ENCODE assay signal across 20 cellular contexts in genomic region chr7:18153183-18153748, GRCh38.
DNase-seq lines count a peak whose midpoint lies in the region; ATAC-seq, FAIRE-seq and TF ChIP-seq lines count a peak whose summit lies in the region.
"Had no signal": no experiment of that assay in that cellular context is flagged by ENCODE, and none has a peak within 500 bp of the region (broad histone marks: within the 10 kb centered on the region; RNA-seq: fewer than 3 reads in every experiment).

No MANE protein-coding gene starts in this region.

- no peak for TF ChIP-seq RAD21 in GM12878 (IDR thresholded peaks at IDR 0.05; ENCODE audit: insufficient read depth, low read depth, low read length)

- TF ChIP-seq EP300 in GM12878 (IDR thresholded peaks at IDR 0.05; ENCODE audit: borderline replicate concordance in 1 of 2, control insufficient read depth in 1 of 2, low read depth in 2 of 2, low read length in 2 of 2) = no peak
- TF ChIP-seq EP300 in suprapubic skin (IDR thresholded peaks at IDR 0.05) = no peak

- H3K9me3 ChIP-seq in GM12878 (replicated peaks; ENCODE audit: control insufficient read depth, insufficient read depth, low read length) (no peaks in the 10 kb centered on the region), suprapubic skin (no peaks in the 10 kb centered on the region)
- H3K9me3 ChIP-seq: BLaER1, HAP-1 had no signal

- WGBS in GM12878 (ENCODE audit: insufficient coverage, insufficient replicate concordance, low lambda C conversion rate, missing lambda C conversion rate) = 31% methylated on average over 6 of the region's 6 CpGs
- 93% methylated on average over 6 of the region's 6 CpGs for WGBS in suprapubic skin

- RAD21 ChIA-PET in GM12878 (lab: Charles Lee; ENCODE audit: unreplicated experiment) = no interaction called here

- CTCF ChIA-PET in GM12878 (lab: Yijun Ruan, JAX) = no interaction called here

- TF ChIP-seq POLR2A in GM12878 (IDR thresholded peaks at IDR 0.05; ENCODE audit: low read depth, low read length) = no peak
- no peak for TF ChIP-seq POLR2A in suprapubic skin (IDR thresholded peaks at IDR 0.05)

- BruUV-seq in GM12878 (replicated peaks; lab: Mats Ljungman, UMichigan) = no TSS peak

- no peaks in the 10 kb centered on the region for H4K20me1 ChIP-seq in GM12878 (ENCODE audit: control insufficient read depth, insufficient read depth)
- H4K20me1 ChIP-seq: BLaER1 had no signal

- H3K9ac ChIP-seq in GM12878 (ENCODE audit: control insufficient read depth, insufficient read depth, low read length) = no peak overlapping the region
- H3K9ac ChIP-seq: BLaER1 had no signal

- DNase-seq in NOMO-1 treated with DMSO at 0.1 percent for 48 hours (lab: John Stamatoyannopoulos, UW; ENCODE audit: unreplicated experiment) = peak; percentile 14
- DNase-seq in NOMO-1 treated with dmso at 0.1 percent for 144 hours (lab: John Stamatoyannopoulos, UW; ENCODE audit: unreplicated experiment) = no peak
- DNase-seq in OCI-M1 (lab: John Stamatoyannopoulos, UW) = peak; percentile 36
- DNase-seq in GM12878 (ENCODE audit: low read depth, low spot score) = no peak
- no peak for DNase-seq in suprapubic skin (ENCODE audit: low spot score in 2 of 2)
- no peak for DNase-seq in NCI-H1105 treated with DMSO at 0.1 percent for 48 hours (lab: John Stamatoyannopoulos, UW)
- DNase-seq in NCI-H446 treated with DMSO at 0.1 percent for 48 hours (lab: John Stamatoyannopoulos, UW) = no peak
- no peak for DNase-seq in DMS114 treated with DMSO at 0.1 percent for 48 hours (lab: John Stamatoyannopoulos, UW; ENCODE audit: unreplicated experiment)
- DNase-seq: CD8-positive, alpha-beta memory T cell; DND-41; NCI-H1048; NCI-H524; SW 1271 had no signal

- no peak overlapping the region for H3K4me2 ChIP-seq in GM12878 (ENCODE audit: control insufficient read depth, insufficient read depth)
- H3K4me2 ChIP-seq: BLaER1 had no signal

- H3K36me3 ChIP-seq in GM12878 (ENCODE audit: control insufficient read depth in 2 of 2, insufficient read depth in 2 of 2, low read length in 1 of 2) = no peaks in the 10 kb centered on the region
- no peaks in the 10 kb centered on the region for H3K36me3 ChIP-seq in suprapubic skin
- H3K36me3 ChIP-seq: BLaER1, HAP-1 had no signal

- H3K27me3 ChIP-seq in GM12878 (replicated peaks in 1 of 2; ENCODE audit: control insufficient read depth in 2 of 2, insufficient read depth in 2 of 2, low read length in 1 of 2) (no peaks in the 10 kb centered on the region), suprapubic skin (no peaks in the 10 kb centered on the region)
- H3K27me3 ChIP-seq: BLaER1 had no signal

- H3K4me1 ChIP-seq in GM12878 (ENCODE audit: control insufficient read depth, insufficient read depth, low read length) = no peaks in the 10 kb centered on the region
- no peaks in the 10 kb centered on the region for H3K4me1 ChIP-seq in suprapubic skin
- H3K4me1 ChIP-seq: BLaER1 had no signal

- H3K79me2 ChIP-seq in GM12878 (ENCODE audit: control insufficient read depth, insufficient read depth, low read length) = no peaks in the 10 kb centered on the region

- intact Hi-C loops in GM12878 (cut with micrococcal nuclease; ENCODE audit: unreplicated experiment) = no loop called here

- H3K4me3 ChIP-seq in GM12878 (no peak overlapping the region), suprapubic skin (no peak overlapping the region)
- H3K4me3 ChIP-seq: BLaER1, HAP-1 had no signal

- no peak for FAIRE-seq in GM12878 (lab: Jason Lieb, UNC)
- FAIRE-seq: GM19239, HTR-8/SVneo had no signal

- TF ChIP-seq CTCF in GM12878 (IDR thresholded peaks at IDR 0.05 in 2 of 3, conservative IDR thresholded peaks at IDR 0.05 in 1 of 3; ENCODE audit: control insufficient read depth in 2 of 3, extremely low read depth in 1 of 3, insufficient read depth in 1 of 3, low read depth in 3 of 3, low read length in 3 of 3) (no peak), suprapubic skin (IDR thresholded peaks at IDR 0.05) (no peak)

- no peak overlapping the region for H3K27ac ChIP-seq in GM12878 (ENCODE audit: control insufficient read depth, insufficient read depth)
- no peak overlapping the region for H3K27ac ChIP-seq in suprapubic skin
- H3K27ac ChIP-seq: 22Rv1, BLaER1, HL-60, RWPE1 had no signal

- no peak overlapping the region for H2AFZ ChIP-seq in GM12878 (ENCODE audit: control insufficient read depth, low read depth, low read length)

- in situ Hi-C loops in GM12878 (cut with MboI) = no loop called here

- SMC1A ChIA-PET in GM12878 (lab: Charles Lee; ENCODE audit: uncharacterized antibody, unreplicated experiment) = no interaction called here

- ATAC-seq in GM12878 = peak; percentile 79

- POLR2A ChIA-PET in GM12878 (lab: Charles Lee) = no interaction called here

TF ChIP-seq in GM12878, 131 proteins besides CTCF, POLR2A, EP300 and RAD21:
- TF ChIP-seq CHD1 (IDR thresholded peaks at IDR 0.05; ENCODE audit: low read depth, low read length) (no peak), SPI1 (IDR thresholded peaks at IDR 0.05; ENCODE audit: borderline replicate concordance, insufficient read depth, low read depth, low read length) (peak; percentile 60; the same call in 1 of the 2 replicates), STAT3 (IDR thresholded peaks at IDR 0.05; ENCODE audit: low read depth, low read length) (no peak), MTA2 (IDR thresholded peaks at IDR 0.05; ENCODE audit: low read depth) (0 out of 2 replicates have a peak, but pooled peaks have one; percentile 42)
TF ChIP-seq in GM12878: peak in this region for 2.

Comparison
In these comparisons a context has a peak if more than half of its experiments do, and no peak if none do; other contexts are left out.
1. DNase-seq: peak in NOMO-1 treated with DMSO at 0.1 percent for 48 hours (single experiment) and OCI-M1 (single experiment); none in NOMO-1 treated with dmso at 0.1 percent for 144 hours (single experiment), GM12878 (single experiment), suprapubic skin (0 of 2), NCI-H1105 treated with DMSO at 0.1 percent for 48 hours (single experiment), NCI-H446 treated with DMSO at 0.1 percent for 48 hours (single experiment) and DMS114 treated with DMSO at 0.1 percent for 48 hours (single experiment).